11 cellular contexts compared by ENCODE assay signal in the genomic region with DNA sequence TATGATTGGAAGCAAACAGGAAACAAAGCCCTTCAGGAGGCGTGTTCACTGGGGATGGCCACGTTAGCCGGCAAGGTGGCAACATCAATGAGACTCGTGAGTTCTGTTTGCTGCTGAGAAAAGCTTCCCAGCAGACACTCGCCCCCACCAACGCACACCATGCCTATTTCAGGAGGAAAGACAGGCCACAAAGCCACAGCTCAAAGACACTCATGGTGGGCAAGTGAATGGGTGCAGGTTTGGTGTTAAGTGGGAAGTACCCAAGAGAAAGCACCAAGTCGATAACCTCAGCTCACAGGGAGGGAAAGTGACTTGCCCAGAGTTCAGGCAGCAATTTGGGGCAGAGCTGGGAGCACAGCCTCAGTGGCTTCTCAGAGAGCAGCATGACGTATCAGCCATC. TPM values are rescaled to one million over a fixed set of nuclear protein-coding genes. Genes with fewer than 3 reads are reported as not detected.
DNase-seq lines count a peak whose midpoint lies in the region; ATAC-seq, FAIRE-seq and TF ChIP-seq lines count a peak whose summit lies in the region.
"Had no signal": no experiment of that assay in that cellular context is flagged by ENCODE, and none has a peak within 500 bp of the region (broad histone marks: within the 10 kb centered on the region; RNA-seq: fewer than 3 reads in every experiment).

No MANE protein-coding gene starts in this region.

- POLR2A ChIA-PET in CD4-positive, alpha-beta T cell (lab: Charles Lee): interaction anchor here (0.8 to 4.4 kb wide), 3 partner anchors 11 to 37 kb away, joined by 4 to 31 read pairs (median 9); partner anchors contain the start of genes MTERF4 and PASK

- H3K4me3 ChIP-seq in heart right ventricle: no peak overlapping the region
- H3K4me3 ChIP-seq: HAP-1 had no signal

- H3K36me3 ChIP-seq in heart right ventricle: peaks cover 0 to 10% (median 0%) of the 10 kb centered on the region in 9 donors

- no peaks in the 10 kb centered on the region for H3K9me3 ChIP-seq in CD4-positive, alpha-beta T cell (ENCODE audit: control insufficient read depth, low read length)
- no peaks in the 10 kb centered on the region for H3K9me3 ChIP-seq in heart right ventricle
- H3K9me3 ChIP-seq: HAP-1 had no signal

- H3K9me3 Mint-ChIP-seq in CD4-positive, alpha-beta T cell: peaks cover 2% of the 10 kb centered on the region
- H3K9me3 Mint-ChIP-seq in naive B cell: peaks cover 0 to 4% (median 0%) of the 10 kb centered on the region in 7 donors

- peak in 4 of 10 experiments; percentile 27 to 58 (median 42) for DNase-seq in CD4-positive, alpha-beta T cell
- DNase-seq in GM19239 (ENCODE audit: insufficient read length, low spot score) (no peak), naive B cell (no peak), NCI-H82 (lab: John Stamatoyannopoulos, UW) (no peak), dermis blood vessel endothelial cell (no peak), SHP77 treated with DMSO at 0.1 percent for 48 hours (lab: John Stamatoyannopoulos, UW) (no peak), heart right ventricle (no peak)
- DNase-seq in activated CD8-positive, alpha-beta memory T cell treated with anti-CD3 and anti-CD28 coated beads, Interleukin-2, amount 50 U/mL, for 48 hours: peak; percentile 79
- DNase-seq: SIG-M5 had no signal

- CTCF ChIA-PET in CD4-positive, alpha-beta T cell (lab: Charles Lee): interaction anchor here (0.5 to 1.6 kb wide), 3 partner anchors 20 to 38 kb away, joined by 3 to 7 read pairs (median 5); partner anchors contain the start of gene PPP1R7

- peaks cover 48% of the 10 kb centered on the region for H3K4me1 Mint-ChIP-seq in CD4-positive, alpha-beta T cell (ENCODE audit: low read depth)
- H3K4me1 Mint-ChIP-seq in naive B cell: peaks cover 38 to 49% (median 47%) of the 10 kb centered on the region in 3 donors

- intact Hi-C loops in CD4-positive, alpha-beta T cell (cut with DNase I, micrococcal nuclease): no loop called here
- intact Hi-C loops in heart right ventricle (cut with DNase I): no loop called here

- ATAC-seq in CD4-positive, alpha-beta T cell (ENCODE audit: poor library complexity): peak; percentile 39
- no peak for ATAC-seq in naive B cell (ENCODE audit: low read depth in 2 of 2)
- no peak for ATAC-seq in heart right ventricle

- H3K4me3 Mint-ChIP-seq in CD4-positive, alpha-beta T cell: peak overlapping the region; percentile 83
- H3K4me3 Mint-ChIP-seq in naive B cell: peak overlapping the region in 1 of 8 donors; percentile 55

- H3K27me3 Mint-ChIP-seq in CD4-positive, alpha-beta T cell: no peaks in the 10 kb centered on the region
- H3K27me3 Mint-ChIP-seq in naive B cell: no peaks in the 10 kb centered on the region

- TF ChIP-seq CTCF in CD4-positive, alpha-beta T cell (IDR thresholded peaks at IDR 0.05): no peak
- no peak for TF ChIP-seq CTCF in heart right ventricle (IDR thresholded peaks at IDR 0.05)

- FAIRE-seq in GM19239 (lab: Jason Lieb, UNC): peak; percentile 81
- FAIRE-seq: bronchial epithelial cell had no signal

- WGBS in heart right ventricle, 2 donors: 84 to 85% methylated on average over 8 of the region's 8 CpGs

- peaks cover 68% of the 10 kb centered on the region for H3K36me3 Mint-ChIP-seq in CD4-positive, alpha-beta T cell (ENCODE audit: low read depth)
- H3K36me3 Mint-ChIP-seq in naive B cell: peaks cover 10 to 25% of the 10 kb centered on the region in 2 donors

- H3K27ac ChIP-seq in CD4-positive, alpha-beta T cell (ENCODE audit: low read depth, low read length): peak overlapping the region; percentile 90
- no peak overlapping the region for H3K27ac ChIP-seq in heart right ventricle

- peak overlapping the region; percentile 95 for H3K27ac Mint-ChIP-seq in CD4-positive, alpha-beta T cell
- H3K27ac Mint-ChIP-seq in naive B cell: peak overlapping the region; percentile 35 to 97 (median 80)

- no peaks in the 10 kb centered on the region for H3K4me1 ChIP-seq in heart right ventricle
- H3K4me1 ChIP-seq: HAP-1 had no signal

- H3K27me3 ChIP-seq in CD4-positive, alpha-beta T cell (ENCODE audit: control insufficient read depth, insufficient read depth, low read length): no peaks in the 10 kb centered on the region
- H3K27me3 ChIP-seq in heart right ventricle: no peaks in the 10 kb centered on the region

RNA-seq across cellular contexts. Expression of gene MTERF4, which starts 10.5 kb away (rescaled TPM):
- total RNA-seq in CD4-positive, alpha-beta T cell: 10 to 100 TPM; 84.0 to 87.5 TPM
- 10 to 100 TPM; 45.7 to 71.2 (median 58.3) TPM for polyA plus RNA-seq in naive B cell (ENCODE audit: low read depth in 6 of 6)
- total RNA-seq in dermis blood vessel endothelial cell: 37.6 and 43.2 TPM in 2 replicates
- total RNA-seq in heart right ventricle: 10 to 100 TPM; 18.9 to 27.1 (median 23.2) TPM
- polyA plus RNA-seq in heart right ventricle: 10 to 100 TPM; 18.5 to 22.9 TPM

RNA-seq across cellular contexts. Expression of gene PASK, which starts 36.7 kb away (rescaled TPM):
- 10 to 100 TPM; 78.0 to 87.9 TPM for total RNA-seq in CD4-positive, alpha-beta T cell
- polyA plus RNA-seq in naive B cell (ENCODE audit: low read depth in 6 of 6) (10 to 100 TPM in 2 of 6 donors, 1 to 10 TPM in 4; 3.9 to 17.4 (median 9.1) TPM), heart right ventricle (1 to 10 TPM in 1 of 2 donors, under 1 TPM in 1; 0.93 to 2.5 TPM)
- total RNA-seq in dermis blood vessel endothelial cell (4.4 and 9.2 TPM in 2 replicates), heart right ventricle (1 to 10 TPM; 1.0 to 4.5 (median 1.5) TPM)

RNA-seq across cellular contexts. Expression of gene PPP1R7, which starts 37.7 kb away (rescaled TPM):
- total RNA-seq in CD4-positive, alpha-beta T cell: 10 to 100 TPM; 36.4 to 38.2 TPM
- polyA plus RNA-seq in naive B cell (ENCODE audit: low read depth in 6 of 6) (100 to 1,000 TPM in 5 of 6 donors, 10 to 100 TPM in 1; 96.4 to 130 (median 112) TPM), heart right ventricle (10 to 100 TPM; 77.0 to 77.5 TPM)
- total RNA-seq in dermis blood vessel endothelial cell (47.6 and 55.1 TPM in 2 replicates), heart right ventricle (10 to 100 TPM; 64.1 to 91.3 (median 78.3) TPM)
